14 cellular contexts compared by ENCODE assay signal in the genomic region with DNA sequence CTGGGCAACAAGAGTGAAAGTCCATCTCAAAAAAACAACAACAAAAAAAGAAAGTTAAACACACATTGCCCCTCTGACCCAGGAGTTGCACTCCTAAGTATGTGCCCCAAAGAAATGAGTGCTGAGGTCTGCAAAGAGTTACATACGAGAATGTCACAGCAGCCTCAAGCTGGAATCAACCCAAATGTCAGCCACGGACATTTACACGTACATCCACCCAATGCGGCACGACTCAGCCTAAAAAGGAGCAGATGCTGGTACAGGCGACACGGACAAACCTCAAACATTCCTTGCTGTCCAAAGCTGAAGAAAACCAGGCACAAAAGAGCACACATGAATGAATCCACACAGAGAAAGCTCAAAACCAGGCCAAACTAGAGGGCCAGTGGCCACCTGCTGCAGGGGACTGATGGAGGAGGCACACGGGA. TPM values are rescaled to one million over a fixed set of nuclear protein-coding genes. Genes with fewer than 3 reads are reported as not detected.
DNase-seq lines count a peak whose midpoint lies in the region; ATAC-seq and TF ChIP-seq lines count a peak whose summit lies in the region.
"Had no signal": no experiment of that assay in that cellular context is flagged by ENCODE, and none has a peak within 500 bp of the region (broad histone marks: within the 10 kb centered on the region; RNA-seq: fewer than 3 reads in every experiment).

No MANE protein-coding gene starts in this region.

- H3K36me3 ChIP-seq in stomach smooth muscle (ENCODE audit: control insufficient read depth in 2 of 2, insufficient read depth in 2 of 2, low read length in 2 of 2) = peaks cover 0 to 3% of the 10 kb centered on the region in 2 donors
- H3K36me3 ChIP-seq: HAP-1 had no signal

- peaks cover 54% of the 10 kb centered on the region for H3K4me1 Mint-ChIP-seq in Calu3 (ENCODE audit: low read depth, unreplicated experiment)
- peaks cover 95% of the 10 kb centered on the region for H3K4me1 Mint-ChIP-seq in activated CD4-positive, alpha-beta T cell treated with anti-CD3 and anti-CD28 coated beads, Interleukin-2, amount 10 ng/mL, durations not matched to agents 7 days and 5 days

- H3K27me3 ChIP-seq in right cardiac atrium (ENCODE audit: control insufficient read depth, insufficient read depth) = no peaks in the 10 kb centered on the region
- H3K27me3 ChIP-seq in stomach smooth muscle (ENCODE audit: control insufficient read depth in 1 of 2, insufficient read depth in 2 of 2, low read length in 2 of 2) = no peaks in the 10 kb centered on the region

- TF ChIP-seq CTCF in Calu3 (IDR thresholded peaks at IDR 0.05; ENCODE audit: unreplicated experiment) = no peak

- peak overlapping the region; percentile 73 for H3K27ac ChIP-seq in right cardiac atrium (ENCODE audit: low read length)
- H3K27ac ChIP-seq in stomach smooth muscle (ENCODE audit: low read length) = peak overlapping the region; percentile 94

- H3K27me3 Mint-ChIP-seq in Calu3 (ENCODE audit: unreplicated experiment) = no peaks in the 10 kb centered on the region
- H3K27me3 Mint-ChIP-seq in activated CD4-positive, alpha-beta T cell treated with anti-CD3 and anti-CD28 coated beads, Interleukin-2, amount 10 ng/mL, durations not matched to agents 7 days and 5 days = no peaks in the 10 kb centered on the region
- H3K27me3 Mint-ChIP-seq: natural killer cell treated with Interleukin-12 subunit alpha and Interleukin-12 subunit beta and Interleukin-15 and Interleukin-18, amount 100 ng/mL, for 72 hours had no signal

- BruUV-seq in Calu3 (replicated peaks; lab: Mats Ljungman, UMichigan) = no TSS peak

- DNase-seq in DMS79 treated with DMSO at 0.1 percent for 48 hours (lab: John Stamatoyannopoulos, UW) = peak; percentile 21
- DNase-seq in DMS79 (lab: John Stamatoyannopoulos, UW) = no peak
- peak in 1 of 3 donors; percentile 57 for DNase-seq in right cardiac atrium
- DNase-seq in Calu3 = no peak
- DNase-seq in activated CD4-positive, alpha-beta T cell treated with anti-CD3 and anti-CD28 coated beads, Interleukin-2, amount 10 ng/mL, durations not matched to agents 7 days and 5 days = no peak
- DNase-seq in left colon = no peak
- DNase-seq: 8988T; activated T-cell treated with anti-CD3 and anti-CD28 coated beads, Interleukin-2, amount 50 U/mL, for 48 hours; stimulated activated CD4-positive, alpha-beta T cell treated with anti-CD3 and anti-CD28 coated beads, Interleukin-4, amount 100 ng/mL, for 24 hours; T-helper 9 cell had no signal

- H3K27ac Mint-ChIP-seq in Calu3 (ENCODE audit: unreplicated experiment) = no peak overlapping the region
- no peak overlapping the region for H3K27ac Mint-ChIP-seq in activated CD4-positive, alpha-beta T cell treated with anti-CD3 and anti-CD28 coated beads, Interleukin-2, amount 10 ng/mL, durations not matched to agents 7 days and 5 days
- H3K27ac Mint-ChIP-seq: natural killer cell treated with Interleukin-12 subunit alpha and Interleukin-12 subunit beta and Interleukin-15 and Interleukin-18, amount 100 ng/mL, for 72 hours had no signal

- intact Hi-C loops in right cardiac atrium (cut with DNase I) (no loop called here), Calu3 (cut with micrococcal nuclease; ENCODE audit: unreplicated experiment) (loop anchor here (5.0 kb wide), 1 partner anchor 45 kb away; the partner anchor contains the start of gene ECE1), left colon (cut with DNase I, micrococcal nuclease) (no loop called here)

- peak overlapping the region in 1 of 2 donors; percentile 47 for H3K9ac ChIP-seq in stomach smooth muscle (ENCODE audit: low read length in 2 of 2)

- no peaks in the 10 kb centered on the region for H3K9me3 Mint-ChIP-seq in Calu3 (ENCODE audit: low read depth, unreplicated experiment)
- no peaks in the 10 kb centered on the region for H3K9me3 Mint-ChIP-seq in activated CD4-positive, alpha-beta T cell treated with anti-CD3 and anti-CD28 coated beads, Interleukin-2, amount 10 ng/mL, durations not matched to agents 7 days and 5 days
- H3K9me3 Mint-ChIP-seq: natural killer cell treated with Interleukin-12 subunit alpha and Interleukin-12 subunit beta and Interleukin-15 and Interleukin-18, amount 100 ng/mL, for 72 hours had no signal

- 32% methylated on average over 8 of the region's 8 CpGs for WGBS in right cardiac atrium

- CTCF ChIA-PET in Calu3 (lab: Charles Lee) = interaction anchor here (1.7 kb wide), 1 partner anchor 82 kb away, joined by 6 read pairs; no protein-coding TSS in a partner anchor
- CTCF ChIA-PET in activated CD4-positive, alpha-beta T cell treated with anti-CD3 and anti-CD28 coated beads, Interleukin-2, amount 10 ng/mL, durations not matched to agents 7 days and 5 days (lab: Charles Lee) = interaction anchor here (0.8 to 1.4 kb wide), 7 partner anchors 10 to 63 kb away, joined by 3 to 5 read pairs (median 4); no protein-coding TSS in a partner anchor

- H3K4me3 ChIP-seq in right cardiac atrium (ENCODE audit: low read length) (no peak overlapping the region), stomach smooth muscle (ENCODE audit: low read length in 2 of 2) (peak overlapping the region in 1 of 2 donors; percentile 44)
- H3K4me3 ChIP-seq: HAP-1 had no signal

- peaks cover 16% of the 10 kb centered on the region for H3K36me3 Mint-ChIP-seq in Calu3 (ENCODE audit: insufficient read depth, unreplicated experiment)
- H3K36me3 Mint-ChIP-seq in activated CD4-positive, alpha-beta T cell treated with anti-CD3 and anti-CD28 coated beads, Interleukin-2, amount 10 ng/mL, durations not matched to agents 7 days and 5 days (ENCODE audit: low read depth) = peaks cover 21% of the 10 kb centered on the region
- H3K36me3 Mint-ChIP-seq: natural killer cell treated with Interleukin-12 subunit alpha and Interleukin-12 subunit beta and Interleukin-15 and Interleukin-18, amount 100 ng/mL, for 72 hours had no signal

- H3K9me3 ChIP-seq in right cardiac atrium (ENCODE audit: control insufficient read depth, low read length) (no peaks in the 10 kb centered on the region), stomach smooth muscle (ENCODE audit: control insufficient read depth in 2 of 2, low read length in 2 of 2) (no peaks in the 10 kb centered on the region)
- H3K9me3 ChIP-seq: HAP-1 had no signal

- ATAC-seq in SK-N-SH treated with all-trans-retinoic acid at 6 μM for 48 hours (peak; percentile 11; the same call in 1 of the 3 replicates), right cardiac atrium (no peak), left colon (no peak)
- ATAC-seq: natural killer cell treated with Interleukin-12 subunit alpha and Interleukin-12 subunit beta and Interleukin-15 and Interleukin-18, amount 100 ng/mL, for 72 hours had no signal

- POLR2A ChIA-PET in activated CD4-positive, alpha-beta T cell treated with anti-CD3 and anti-CD28 coated beads, Interleukin-2, amount 10 ng/mL, durations not matched to agents 7 days and 5 days (lab: Charles Lee) = interaction anchor here (0.6 kb wide), 1 partner anchor 82 kb away, joined by 3 read pairs; no protein-coding TSS in a partner anchor

- peaks cover 43% of the 10 kb centered on the region for H3K4me1 ChIP-seq in right cardiac atrium (ENCODE audit: control insufficient read depth, insufficient read depth, low read length)
- peaks cover 90% of the 10 kb centered on the region for H3K4me1 ChIP-seq in stomach smooth muscle (ENCODE audit: control insufficient read depth, insufficient read depth, low read length)

- H3K4me3 Mint-ChIP-seq in Calu3 (ENCODE audit: low read depth, unreplicated experiment) = no peak overlapping the region
- H3K4me3 Mint-ChIP-seq in activated CD4-positive, alpha-beta T cell treated with anti-CD3 and anti-CD28 coated beads, Interleukin-2, amount 10 ng/mL, durations not matched to agents 7 days and 5 days = no peak overlapping the region

TF ChIP-seq in SK-N-SH treated with all-trans-retinoic acid at 6 μM for 48 hours, 23 proteins besides CTCF, POLR2A, EP300 and RAD21 (continues in another document):
- 0 out of 2 replicates have a peak, but pooled peaks have one; percentile 26 for TF ChIP-seq TCF4 (CRISPR knock-in tag; IDR thresholded peaks at IDR 0.05; ENCODE audit: borderline replicate concordance)
- TF ChIP-seq ISL1 (CRISPR knock-in tag; IDR thresholded peaks at IDR 0.05) = no peak
- TF ChIP-seq, protein P1, sequence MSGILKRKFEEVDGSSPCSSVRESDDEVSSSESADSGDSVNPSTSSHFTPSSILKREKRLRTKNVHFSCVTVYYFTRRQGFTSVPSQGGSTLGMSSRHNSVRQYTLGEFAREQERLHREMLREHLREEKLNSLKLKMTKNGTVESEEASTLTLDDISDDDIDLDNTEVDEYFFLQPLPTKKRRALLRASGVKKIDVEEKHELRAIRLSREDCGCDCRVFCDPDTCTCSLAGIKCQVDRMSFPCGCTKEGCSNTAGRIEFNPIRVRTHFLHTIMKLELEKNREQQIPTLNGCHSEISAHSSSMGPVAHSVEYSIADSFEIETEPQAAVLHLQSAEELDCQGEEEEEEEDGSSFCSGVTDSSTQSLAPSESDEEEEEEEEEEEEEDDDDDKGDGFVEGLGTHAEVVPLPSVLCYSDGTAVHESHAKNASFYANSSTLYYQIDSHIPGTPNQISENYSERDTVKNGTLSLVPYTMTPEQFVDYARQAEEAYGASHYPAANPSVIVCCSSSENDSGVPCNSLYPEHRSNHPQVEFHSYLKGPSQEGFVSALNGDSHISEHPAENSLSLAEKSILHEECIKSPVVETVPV (CRISPR knock-in tag; IDR thresholded peaks at IDR 0.05) = no peak
- TF ChIP-seq SNAI2 (CRISPR knock-in tag; IDR thresholded peaks at IDR 0.05) = 0 out of 2 replicates have a peak, but pooled peaks have one; percentile 19
- TF ChIP-seq RARB (CRISPR knock-in tag; IDR thresholded peaks at IDR 0.05) = no peak
- TF ChIP-seq PPARA (CRISPR knock-in tag; IDR thresholded peaks at IDR 0.05; ENCODE audit: borderline replicate concordance) = no peak
- TF ChIP-seq CSDC2 (CRISPR knock-in tag; IDR thresholded peaks at IDR 0.05) = no peak
- TF ChIP-seq OSR1 (CRISPR knock-in tag; IDR thresholded peaks at IDR 0.05) = no peak

RNA-seq across cellular contexts. Expression of gene ECE1, which starts 46.8 kb away (rescaled TPM):
- total RNA-seq in right cardiac atrium = 100 to 1,000 TPM in 3 of 4 donors, 10 to 100 TPM in 1; 99.1 to 158 (median 114) TPM
- polyA plus RNA-seq in right cardiac atrium = 76.2 TPM
- 83.0 and 101 TPM in 2 replicates for total RNA-seq in Calu3 (2022)
- 100 to 1,000 TPM; 101 to 107 TPM for total RNA-seq in activated CD4-positive, alpha-beta T cell treated with anti-CD3 and anti-CD28 coated beads, Interleukin-2, amount 10 ng/mL, durations not matched to agents 7 days and 5 days
- 100 to 1,000 TPM; 110 to 165 TPM for total RNA-seq in left colon
